ENCODE assay signal across 1 cellular context in the genomic region with DNA sequence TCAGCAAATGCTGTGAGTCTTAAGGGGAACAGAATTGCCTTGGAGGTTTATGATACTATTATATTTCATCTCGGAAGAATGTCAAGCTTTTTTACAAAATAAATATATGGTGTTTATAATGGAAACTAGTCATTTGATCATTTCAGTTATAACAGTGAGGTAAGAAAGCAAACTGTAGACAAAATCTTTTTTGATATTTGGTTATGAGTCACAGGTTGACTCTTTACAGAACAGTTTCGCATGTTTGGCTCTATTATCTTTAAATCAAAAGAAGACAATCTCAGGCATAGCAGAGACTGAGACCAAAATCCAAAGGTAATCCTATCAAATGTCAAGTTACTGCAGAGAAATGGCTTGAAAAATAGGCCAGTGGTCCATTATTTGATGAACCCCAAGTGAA.
TF ChIP-seq lines count a peak whose summit lies in the region.

No MANE protein-coding gene starts in this region.

TF ChIP-seq in IMR-90, 13 proteins besides CTCF, POLR2A, EP300 and RAD21 (continued from another document):
- TF ChIP-seq, protein P1, sequence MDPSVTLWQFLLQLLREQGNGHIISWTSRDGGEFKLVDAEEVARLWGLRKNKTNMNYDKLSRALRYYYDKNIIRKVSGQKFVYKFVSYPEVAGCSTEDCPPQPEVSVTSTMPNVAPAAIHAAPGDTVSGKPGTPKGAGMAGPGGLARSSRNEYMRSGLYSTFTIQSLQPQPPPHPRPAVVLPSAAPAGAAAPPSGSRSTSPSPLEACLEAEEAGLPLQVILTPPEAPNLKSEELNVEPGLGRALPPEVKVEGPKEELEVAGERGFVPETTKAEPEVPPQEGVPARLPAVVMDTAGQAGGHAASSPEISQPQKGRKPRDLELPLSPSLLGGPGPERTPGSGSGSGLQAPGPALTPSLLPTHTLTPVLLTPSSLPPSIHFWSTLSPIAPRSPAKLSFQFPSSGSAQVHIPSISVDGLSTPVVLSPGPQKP (IDR thresholded peaks at IDR 0.05; ENCODE audit: borderline replicate concordance, low read depth, low read length), result no peak
- TF ChIP-seq CEBPB (IDR thresholded peaks at IDR 0.05; ENCODE audit: low read depth, low read length), result no peak
- no peak for TF ChIP-seq SMC3 (IDR thresholded peaks at IDR 0.05; ENCODE audit: low read depth, low read length)
- TF ChIP-seq BHLHE40 (IDR thresholded peaks at IDR 0.05; ENCODE audit: low read depth, low read length), result no peak
- TF ChIP-seq RCOR1 (IDR thresholded peaks at IDR 0.05; ENCODE audit: insufficient replicate concordance, low read length), result no peak
- TF ChIP-seq FOS (IDR thresholded peaks at IDR 0.05; ENCODE audit: low read depth, low read length), result no peak
- TF ChIP-seq MXI1 (IDR thresholded peaks at IDR 0.05; ENCODE audit: borderline replicate concordance, low read depth, low read length), result no peak
